In genomic region chr1:5333326-5333725, GRCh38 we compare ENCODE assay signal across 18 cellular contexts.
DNase-seq lines count a peak whose midpoint lies in the region; ATAC-seq and TF ChIP-seq lines count a peak whose summit lies in the region.
"Had no signal": no experiment of that assay in that cellular context is flagged by ENCODE, and none has a peak within 500 bp of the region (broad histone marks: within the 10 kb centered on the region; RNA-seq: fewer than 3 reads in every experiment).

No MANE protein-coding gene starts in this region.

- no peaks in the 10 kb centered on the region for H3K9me3 ChIP-seq in MG63
- H3K9me3 ChIP-seq in body of pancreas: no peaks in the 10 kb centered on the region
- H3K9me3 ChIP-seq: BLaER1 had no signal

- no peaks in the 10 kb centered on the region for H3K4me1 ChIP-seq in body of pancreas

- no peak for TF ChIP-seq CTCF in body of pancreas (IDR thresholded peaks at IDR 0.05)
- no peak for TF ChIP-seq CTCF in osteocyte (IDR thresholded peaks at IDR 0.05)

- H3K9me3 Mint-ChIP-seq in osteocyte (ENCODE audit: unreplicated experiment): peaks cover 45% of the 10 kb centered on the region

- intact Hi-C loops in body of pancreas (cut with DNase I): no loop called here

- peak; percentile 55 for ATAC-seq in body of pancreas
- no peak for ATAC-seq in HG03442 (IDR thresholded peaks at IDR 0.05; ENCODE audit: unreplicated experiment)
- no peak for ATAC-seq in GM21717 (IDR thresholded peaks at IDR 0.05; ENCODE audit: unreplicated experiment)
- ATAC-seq: CD8-positive, alpha-beta T cell; GM12878; Panc1 had no signal

- DNase-seq in Caki2 (ENCODE audit: low read depth) (peak; percentile 68), MG63 (peak; percentile 27), body of pancreas (peak; percentile 18 to 50 (median 42)), osteocyte (ENCODE audit: extremely low spot score, unreplicated experiment) (peak; percentile 8), NCI-H2171 (lab: John Stamatoyannopoulos, UW) (no peak)
- DNase-seq: CD8-positive, alpha-beta T cell; DND-41; HFFc6; NCI-H1048; NCI-H1436 treated with DMSO at 0.1 percent for 48 hours; NCI-H2029 treated with DMSO at 0.1 percent for 48 hours; NCI-H524; SIG-M5 had no signal

- no peaks in the 10 kb centered on the region for H3K27me3 Mint-ChIP-seq in osteocyte (ENCODE audit: unreplicated experiment)

- H3K36me3 ChIP-seq in MG63 (no peaks in the 10 kb centered on the region), body of pancreas (replicated peaks in 1 of 2; ENCODE audit: insufficient read depth in 1 of 2, low read depth in 2 of 2) (no peaks in the 10 kb centered on the region)
- H3K36me3 ChIP-seq: BLaER1 had no signal

- H3K36me3 Mint-ChIP-seq in osteocyte (ENCODE audit: unreplicated experiment): no peaks in the 10 kb centered on the region

- 23 to 34% methylated on average over 5 of the region's 5 CpGs for WGBS in body of pancreas, 2 donors

- no peak overlapping the region for H3K4me3 Mint-ChIP-seq in osteocyte (ENCODE audit: unreplicated experiment)
- H3K4me3 Mint-ChIP-seq: CD8-positive, alpha-beta T cell; HFFc6 had no signal

- no peak overlapping the region for H3K27ac ChIP-seq in body of pancreas
- H3K27ac ChIP-seq: BLaER1 had no signal

- H3K27ac Mint-ChIP-seq in osteocyte (ENCODE audit: unreplicated experiment): no peak overlapping the region
- H3K27ac Mint-ChIP-seq: CD8-positive, alpha-beta T cell; HFFc6 had no signal

- TF ChIP-seq POLR2A in body of pancreas (IDR thresholded peaks at IDR 0.05): no peak

- H3K27me3 ChIP-seq in MG63 (no peaks in the 10 kb centered on the region), body of pancreas (no peaks in the 10 kb centered on the region)
- H3K27me3 ChIP-seq: BLaER1 had no signal

- no peaks in the 10 kb centered on the region for H3K4me1 Mint-ChIP-seq in osteocyte (ENCODE audit: unreplicated experiment)

- H3K4me3 ChIP-seq in MG63 (no peak overlapping the region), body of pancreas (no peak overlapping the region)
- H3K4me3 ChIP-seq: BLaER1, GM12878 had no signal

- in situ Hi-C loops in Caki2 (cut with HindIII; ENCODE audit: low pct_unique_long_range_greater_than_20kb, low sequenced_read_pairs): no loop called here
